ENCODE assay signal across 17 cellular contexts in genomic region chr14:24071144-24071697, GRCh38. TPM values are rescaled to one million over a fixed set of nuclear protein-coding genes. Genes with fewer than 3 reads are reported as not detected.
DNase-seq lines count a peak whose midpoint lies in the region; ATAC-seq, FAIRE-seq and TF ChIP-seq lines count a peak whose summit lies in the region.
"Had no signal": no experiment of that assay in that cellular context is flagged by ENCODE, and none has a peak within 500 bp of the region (broad histone marks: within the 10 kb centered on the region; RNA-seq: fewer than 3 reads in every experiment).

Gene CPNE6, plus strand, starts transcription at chr14:24071562. Its CDS starts 1,375 bp downstream, at chr14:24072937.

- H3K9ac ChIP-seq in HepG2 (ENCODE audit: insufficient read depth, low read depth, low read length) (no peak within 1 kb of the TSS), GM12878 (ENCODE audit: control insufficient read depth, insufficient read depth, low read length) (no peak within 1 kb of the TSS), parathyroid adenoma (no peak within 1 kb of the TSS)
- H3K9ac ChIP-seq: BLaER1 treated with 17β-estradiol and CSF1 and Interleukin-3, amounts not matched to agents 10 nM and 100 nM had no signal

- H2AFZ ChIP-seq in HepG2 (ENCODE audit: low read length) (no peak within 1 kb of the TSS), GM12878 (ENCODE audit: control insufficient read depth, low read depth, low read length) (no peak within 1 kb of the TSS), parathyroid adenoma (peak within 1 kb of the TSS; percentile 39)

- SMC1A ChIA-PET in GM12878 (lab: Charles Lee; ENCODE audit: uncharacterized antibody, unreplicated experiment): interaction anchor here (1.4 kb wide), 1 partner anchor 19 kb away, joined by 5 read pairs; no protein-coding TSS in a partner anchor

- H3K79me2 ChIP-seq in HepG2 (ENCODE audit: insufficient read depth, low read length) (no peaks in the 10 kb centered on the region), GM12878 (ENCODE audit: control insufficient read depth, insufficient read depth, low read length) (no peaks in the 10 kb centered on the region), parathyroid adenoma (no peaks in the 10 kb centered on the region)

- H3K36me3 Mint-ChIP-seq in mesothelial cell of epicardium: no peaks in the 10 kb centered on the region

- H3K27ac ChIP-seq in HepG2 (ENCODE audit: extremely low read length, insufficient read depth, low read length) (no peak within 1 kb of the TSS), right lobe of liver (no peak within 1 kb of the TSS), GM12878 (ENCODE audit: control insufficient read depth, insufficient read depth) (no peak within 1 kb of the TSS), parathyroid adenoma (no peak within 1 kb of the TSS), temporal lobe (ENCODE audit: low read depth, low read length) (peak within 1 kb of the TSS; percentile 20)
- no peak within 1 kb of the TSS for H3K27ac ChIP-seq in effector memory CD4-positive, alpha-beta T cell (ENCODE audit: insufficient read depth, low read length, poor library complexity, severe bottlenecking)
- H3K27ac ChIP-seq: BLaER1 treated with 17β-estradiol and CSF1 and Interleukin-3, amounts not matched to agents 10 nM and 100 nM; pancreas; stomach had no signal

- no peak for TF ChIP-seq POLR2A in HepG2 (IDR thresholded peaks at IDR 0.05; ENCODE audit: insufficient read depth in 1 of 2, low read depth in 2 of 2, low read length in 2 of 2)
- no peak for TF ChIP-seq POLR2A in right lobe of liver (IDR thresholded peaks at IDR 0.05)
- TF ChIP-seq POLR2A in GM12878 (IDR thresholded peaks at IDR 0.05; ENCODE audit: low read depth, low read length): no peak

- RAD21 ChIA-PET in GM12878 (lab: Charles Lee; ENCODE audit: unreplicated experiment): interaction anchor here (1.3 kb wide), 1 partner anchor 38 kb away, joined by 4 read pairs; no protein-coding TSS in a partner anchor

- no TSS peak for BruUV-seq in HepG2 (replicated peaks; lab: Mats Ljungman, UMichigan)
- BruUV-seq in GM12878 (replicated peaks; lab: Mats Ljungman, UMichigan): no TSS peak

- H3K27me3 Mint-ChIP-seq in mesothelial cell of epicardium (ENCODE audit: low read depth): peaks cover 32% of the 10 kb centered on the region

- 46% methylated on average over 19 of the region's 19 CpGs for WGBS in HepG2 (ENCODE audit: low lambda C conversion rate)
- 60% methylated on average over 2 of the region's 19 CpGs for WGBS in right lobe of liver (ENCODE audit: insufficient coverage, low coverage, low lambda C conversion rate, missing lambda C conversion rate)
- WGBS in GM12878 (ENCODE audit: insufficient coverage, insufficient replicate concordance, low lambda C conversion rate, missing lambda C conversion rate): 38% methylated on average over 9 of the region's 19 CpGs

- no peaks in the 10 kb centered on the region for H3K4me1 Mint-ChIP-seq in mesothelial cell of epicardium

- H3K9me3 ChIP-seq in HepG2 (ENCODE audit: low read length) (no peaks in the 10 kb centered on the region), right lobe of liver (no peaks in the 10 kb centered on the region), GM12878 (replicated peaks; ENCODE audit: control insufficient read depth, insufficient read depth, low read length) (no peaks in the 10 kb centered on the region), parathyroid adenoma (ENCODE audit: control insufficient read depth, low read length) (no peaks in the 10 kb centered on the region)
- no peaks in the 10 kb centered on the region for H3K9me3 ChIP-seq in effector memory CD4-positive, alpha-beta T cell (ENCODE audit: control insufficient read depth, low read length)
- H3K9me3 ChIP-seq: BLaER1 treated with 17β-estradiol and CSF1 and Interleukin-3, amounts not matched to agents 10 nM and 100 nM; pancreas; stomach had no signal

- in situ Hi-C loops in HepG2 (cut with HindIII; ENCODE audit: extremely low pct_ligation_motif_present, low pct_unique_long_range_greater_than_20kb) (no loop called here), GM12878 (cut with MboI) (no loop called here)

- H3K4me1 ChIP-seq in HepG2 (ENCODE audit: insufficient read depth, low read length): peaks cover 55% of the 10 kb centered on the region
- peaks cover 0 to 56% (median 22%) of the 10 kb centered on the region in 4 donors for H3K4me1 ChIP-seq in right lobe of liver
- peaks cover 15% of the 10 kb centered on the region for H3K4me1 ChIP-seq in GM12878 (ENCODE audit: control insufficient read depth, insufficient read depth, low read length)
- peaks cover 32% of the 10 kb centered on the region for H3K4me1 ChIP-seq in parathyroid adenoma
- no peaks in the 10 kb centered on the region for H3K4me1 ChIP-seq in effector memory CD4-positive, alpha-beta T cell (ENCODE audit: control insufficient read depth, insufficient read depth, low read length, poor library complexity, severe bottlenecking)

- H4K20me1 ChIP-seq in HepG2 (ENCODE audit: insufficient read depth, low read length) (no peaks in the 10 kb centered on the region), GM12878 (ENCODE audit: control insufficient read depth, insufficient read depth) (no peaks in the 10 kb centered on the region; the same call in 1 of the 2 replicates)
- H4K20me1 ChIP-seq: BLaER1 treated with 17β-estradiol and CSF1 and Interleukin-3, amounts not matched to agents 10 nM and 100 nM had no signal

- POLR2A ChIA-PET in HepG2 (lab: Yijun Ruan, JAX) (interaction anchor here (0.8 to 8.3 kb wide), 5 partner anchors 9 to 44 kb away, joined by 3 to 68 read pairs (median 3); partner anchors contain the start of genes DCAF11, NRL and PCK2), GM12878 (lab: Charles Lee) (interaction anchor here (1.0 to 1.7 kb wide), 2 partner anchors 10 to 22 kb away, joined by 3 to 7 read pairs; no protein-coding TSS in a partner anchor)

- H3K27me3 ChIP-seq in HepG2 (ENCODE audit: control insufficient read depth in 1 of 2, insufficient read depth in 2 of 2, low read length in 2 of 2) (peaks cover 13 to 56% of the 10 kb centered on the region in 2 experiments; a peak in 4 of 5 replicates), right lobe of liver (no peaks in the 10 kb centered on the region), GM12878 (replicated peaks in 1 of 2; ENCODE audit: control insufficient read depth in 2 of 2, insufficient read depth in 2 of 2, low read length in 1 of 2) (peaks cover 0 to 2% of the 10 kb centered on the region in 2 experiments; a peak in 1 of 4 replicates), parathyroid adenoma (ENCODE audit: control insufficient read depth, insufficient read depth, low read length) (no peaks in the 10 kb centered on the region)
- no peaks in the 10 kb centered on the region for H3K27me3 ChIP-seq in effector memory CD4-positive, alpha-beta T cell (replicated peaks; ENCODE audit: control insufficient read depth, insufficient read depth, low read length, poor library complexity, severe bottlenecking)
- H3K27me3 ChIP-seq: BLaER1 treated with 17β-estradiol and CSF1 and Interleukin-3, amounts not matched to agents 10 nM and 100 nM; pancreas had no signal

- TF ChIP-seq EP300 in HepG2 (IDR thresholded peaks at IDR 0.05; ENCODE audit: low read depth in 2 of 2, low read length in 2 of 2) (no peak), HepG2 (CRISPR knock-in tag; IDR thresholded peaks at IDR 0.05; ENCODE audit: borderline replicate concordance) (no peak), GM12878 (IDR thresholded peaks at IDR 0.05; ENCODE audit: borderline replicate concordance in 1 of 2, control insufficient read depth in 1 of 2, low read depth in 2 of 2, low read length in 2 of 2) (no peak)

- ATAC-seq in HepG2: no peak
- ATAC-seq in right lobe of liver: no peak
- no peak for ATAC-seq in GM12878
- ATAC-seq: pancreas had no signal

- CTCF ChIA-PET in HepG2 (lab: Yijun Ruan, JAX; ENCODE audit: low intra/inter-chr PET ratio, low total read pairs) (no interaction called here), GM12878 (lab: Yijun Ruan, JAX) (interaction anchor here (1.6 kb wide), 1 partner anchor 13 kb away, joined by 5 read pairs; no protein-coding TSS in a partner anchor)

- TF ChIP-seq CTCF in HepG2 (CRISPR knock-in tag; IDR thresholded peaks at IDR 0.05) (no peak), right lobe of liver (IDR thresholded peaks at IDR 0.05) (no peak), GM12878 (IDR thresholded peaks at IDR 0.05 in 2 of 3, conservative IDR thresholded peaks at IDR 0.05 in 1 of 3; ENCODE audit: control insufficient read depth in 2 of 3, extremely low read depth in 1 of 3, insufficient read depth in 1 of 3, low read depth in 3 of 3, low read length in 3 of 3) (no peak), parathyroid adenoma (IDR thresholded peaks at IDR 0.05) (no peak), mesothelial cell of epicardium (IDR thresholded peaks at IDR 0.05; ENCODE audit: unreplicated experiment) (no peak)

- intact Hi-C loops in HepG2 (cut with micrococcal nuclease; ENCODE audit: unreplicated experiment): no loop called here
- intact Hi-C loops in right lobe of liver (cut with DNase I): no loop called here
- intact Hi-C loops in GM12878 (cut with micrococcal nuclease; ENCODE audit: unreplicated experiment): no loop called here

- H3K36me3 ChIP-seq in HepG2 (replicated peaks in 1 of 2; ENCODE audit: control insufficient read depth in 1 of 2, insufficient read depth in 2 of 2, low read length in 2 of 2): no peaks in the 10 kb centered on the region
- no peaks in the 10 kb centered on the region for H3K36me3 ChIP-seq in right lobe of liver
- H3K36me3 ChIP-seq in GM12878 (ENCODE audit: control insufficient read depth in 2 of 2, insufficient read depth in 2 of 2, low read length in 1 of 2): no peaks in the 10 kb centered on the region
- no peaks in the 10 kb centered on the region for H3K36me3 ChIP-seq in parathyroid adenoma (ENCODE audit: control insufficient read depth, insufficient read depth, low read length)
- H3K36me3 ChIP-seq in effector memory CD4-positive, alpha-beta T cell (ENCODE audit: control insufficient read depth, insufficient read depth, low read length): no peaks in the 10 kb centered on the region
- H3K36me3 ChIP-seq: BLaER1 treated with 17β-estradiol and CSF1 and Interleukin-3, amounts not matched to agents 10 nM and 100 nM; pancreas; stomach; WERI-Rb-1 had no signal

- DNase-seq in HepG2 (ENCODE audit: low spot score) (no peak), right lobe of liver (no peak), GM12878 (ENCODE audit: low read depth, low spot score) (no peak), NCI-H1417 (lab: John Stamatoyannopoulos, UW) (no peak), mesothelial cell of epicardium (ENCODE audit: low spot score in 2 of 2, unreplicated experiment in 2 of 2) (no peak)
- no peak for DNase-seq in effector memory CD4-positive, alpha-beta T cell
- DNase-seq: DND-41, mammary epithelial cell, NCI-H1092 treated with DMSO at 0.1 percent for 48 hours, OCI-M1, stomach, WERI-Rb-1 had no signal

- H3K4me3 ChIP-seq in HepG2 (replicated peaks in 1 of 3; ENCODE audit: insufficient read depth in 1 of 3, low read depth in 2 of 3, low read length in 3 of 3) (no peak within 1 kb of the TSS), right lobe of liver (no peak within 1 kb of the TSS), GM12878 (no peak within 1 kb of the TSS), parathyroid adenoma (ENCODE audit: low read depth, low read length) (no peak within 1 kb of the TSS)
- no peak within 1 kb of the TSS for H3K4me3 ChIP-seq in effector memory CD4-positive, alpha-beta T cell (ENCODE audit: insufficient read depth, low read depth, low read length, poor library complexity, severe bottlenecking)
- H3K4me3 ChIP-seq: BLaER1 treated with 17β-estradiol and CSF1 and Interleukin-3, amounts not matched to agents 10 nM and 100 nM; pancreas; stomach had no signal

- H3K4me2 ChIP-seq in HepG2 (ENCODE audit: low read depth, low read length) (no peak within 1 kb of the TSS), GM12878 (ENCODE audit: control insufficient read depth, insufficient read depth) (no peak within 1 kb of the TSS), parathyroid adenoma (ENCODE audit: low read length) (no peak within 1 kb of the TSS)

- no peak for FAIRE-seq in HepG2 (lab: Jason Lieb, UNC)
- no peak for FAIRE-seq in GM12878 (lab: Jason Lieb, UNC)
- FAIRE-seq: pancreas had no signal

- TF ChIP-seq RAD21 in HepG2 (CRISPR knock-in tag; IDR thresholded peaks at IDR 0.05): no peak
- TF ChIP-seq RAD21 in GM12878 (IDR thresholded peaks at IDR 0.05; ENCODE audit: insufficient read depth, low read depth, low read length): no peak

- H3K27ac Mint-ChIP-seq in mesothelial cell of epicardium: no peak within 1 kb of the TSS

- H3K9me3 Mint-ChIP-seq in mesothelial cell of epicardium: no peaks in the 10 kb centered on the region

- H3K4me3 Mint-ChIP-seq in mesothelial cell of epicardium: no peak within 1 kb of the TSS

RNA-seq across cellular contexts. Expression of gene CPNE6, which starts in this region (rescaled TPM):
- total RNA-seq in HepG2 (2016; rRNA removed; fragmentation: Illumina TruSeq; extraction: Trizol) (not detected in 2 replicates), right lobe of liver (under 1 TPM in 4 of 6 experiments, not detected in 2; 0.09 to 0.40 (median 0.18) TPM), GM12878 (2014; rRNA removed) (not detected in 2 replicates), GM12878 (2014; rRNA removed; fragmentation: Illumina TruSeq; extraction: Trizol) (not detected in 2 replicates), GM12878 (2021) (0.13 and 0.18 TPM in 2 replicates), temporal lobe (46.2 TPM), mesothelial cell of epicardium (not detected in 3 replicates)
- not detected in 2 replicates for total RNA-seq in HepG2 (2016; cell fraction: cytosol; rRNA removed; fragmentation: Illumina TruSeq; extraction: Trizol; ENCODE audit: low read depth)
- not detected in 2 replicates for total RNA-seq in HepG2 (2016; cell fraction: insoluble cytoplasmic fraction; rRNA removed; fragmentation: Illumina TruSeq; extraction: Trizol)
- total RNA-seq in HepG2 (2016; cell fraction: membrane; rRNA removed; fragmentation: Illumina TruSeq; extraction: Trizol): not detected in 2 replicates
- total RNA-seq in HepG2 (2016; cell fraction: nucleus; rRNA removed; fragmentation: Illumina TruSeq; extraction: Trizol): not detected in 2 replicates
- polyA plus RNA-seq in HepG2 (2011; rRNA removed) (0.03 TPM in 1 of 2 replicates, not detected in the other), GM12878 (2011; rRNA removed) (0.07 TPM in 1 of 2 replicates, not detected in the other), GM12878 (2014; fragmentation: Illumina TruSeq; extraction: Trizol) (0.43 TPM in 1 of 2 replicates, not detected in the other), GM12878 (2014; fragmentation: Nextera tagmentation; extraction: Ambion mirVana) (under 1 TPM in 1 of 2 experiments, not detected in 1; 0.06 TPM), GM12878 (2014; rRNA removed) (0.15 and 0.25 TPM in 2 replicates), GM12878 (2016; fragmentation: Nextera tagmentation; extraction: Ambion mirVana) (under 1 TPM; 0.32 to 0.42 TPM)
- not detected in 2 replicates for polyA plus RNA-seq in HepG2 (2011; cell fraction: cytosol; rRNA removed)
- 0.06 and 0.16 TPM in 2 replicates for polyA plus RNA-seq in HepG2 (2011; cell fraction: nucleus; rRNA removed)
- polyA plus RNA-seq in HepG2 (2012): 0.05 TPM in 1 of 2 replicates, not detected in the other
- polyA plus RNA-seq in HepG2 (2016; cell fraction: cytosol; fragmentation: Illumina TruSeq; extraction: Trizol; ENCODE audit: low read depth): not detected in 2 replicates
- polyA plus RNA-seq in HepG2 (2016; cell fraction: insoluble cytoplasmic fraction; fragmentation: Illumina TruSeq; extraction: Trizol; ENCODE audit: low read depth): not detected in 2 replicates
- not detected in 2 replicates for polyA plus RNA-seq in HepG2 (2016; cell fraction: membrane; fragmentation: Illumina TruSeq; extraction: Trizol; ENCODE audit: low read depth)
- polyA plus RNA-seq in HepG2 (2016; cell fraction: nucleus; fragmentation: Illumina TruSeq; extraction: Trizol; ENCODE audit: insufficient read depth, low read depth): not detected in 2 replicates
- polyA minus RNA-seq in HepG2 (2011; rRNA and poly(A)+ RNA removed; ENCODE audit: low replicate concordance): 0.16 TPM in 1 of 2 replicates, not detected in the other
- not detected in 2 replicates for polyA minus RNA-seq in HepG2 (2011; cell fraction: cytosol; rRNA and poly(A)+ RNA removed)
- not detected in 2 replicates for polyA minus RNA-seq in HepG2 (2011; cell fraction: nucleus; rRNA and poly(A)+ RNA removed)
- not detected in 2 replicates for total RNA-seq in GM12878 (2013; cell fraction: nucleolus; rRNA removed)
- 0.64 TPM for polyA plus RNA-seq in GM12878 (2011; ENCODE audit: low read depth)
- polyA plus RNA-seq in GM12878 (2011; cell fraction: cytosol; rRNA removed): 0.05 and 0.12 TPM in 2 replicates
- polyA plus RNA-seq in GM12878 (2011; cell fraction: nucleus; rRNA removed): 0.13 and 0.25 TPM in 2 replicates
- 0.21 and 0.24 TPM in 2 replicates for polyA plus RNA-seq in GM12878 (2012)
- 0.05 TPM in 1 of 2 replicates, not detected in the other for polyA minus RNA-seq in GM12878 (2011; rRNA and poly(A)+ RNA removed)
- not detected in 2 replicates for polyA minus RNA-seq in GM12878 (2011; cell fraction: cytosol; rRNA and poly(A)+ RNA removed)
- not detected in 2 replicates for polyA minus RNA-seq in GM12878 (2011; cell fraction: nucleus; rRNA and poly(A)+ RNA removed)
- total RNA-seq: dermis microvascular lymphatic vessel endothelial cell, mammary epithelial cell, pancreas, stomach had no signal
- polyA plus RNA-seq: mammary epithelial cell had no signal

Comparison
In these comparisons a context has a peak if more than half of its experiments do, and no peak if none do; other contexts are left out.
1. RNA of gene CPNE6 (total RNA-seq): 46.2 TPM in temporal lobe (single experiment); 0.09 to 0.40 TPM in right lobe of liver, not detected in HepG2, 0.13 to 0.18 TPM in GM12878 and not detected in mesothelial cell of epicardium; every median in the first group is over 10 times any median in the second.
2. Of the 75 proteins assayed by ChIP-seq in both HepG2 and GM12878: peak only in HepG2: none; only in GM12878: BCL3; in both: none; in neither: 74.